Comparison of ENCODE assay signal across 23 cellular contexts in the genomic region with DNA sequence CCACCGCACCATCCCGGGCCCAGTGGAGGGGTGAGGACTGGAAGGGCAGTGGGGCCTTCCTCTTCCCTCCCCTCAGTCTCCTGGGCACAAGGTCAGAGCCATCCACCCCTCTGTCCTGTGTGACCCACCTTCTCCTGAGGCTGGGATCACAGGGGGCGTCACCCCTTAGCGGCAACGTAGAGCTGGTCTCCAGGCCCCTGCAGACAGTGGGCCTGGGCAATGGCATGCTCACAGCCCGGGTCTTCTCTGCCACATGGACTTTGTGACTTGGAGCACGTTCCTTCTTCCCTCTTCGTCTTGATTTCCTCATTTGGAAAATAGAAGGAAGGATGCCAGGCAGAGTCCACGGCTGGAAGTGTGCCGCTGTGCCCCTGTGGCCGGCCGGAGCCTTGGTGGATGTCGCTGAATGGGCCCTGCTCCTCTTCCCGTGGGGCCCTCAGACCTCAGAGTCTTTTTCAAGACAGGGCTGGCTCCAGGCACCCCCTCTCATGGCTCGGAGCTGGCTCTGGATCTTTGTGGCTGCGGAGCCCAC. TPM values are rescaled to one million over a fixed set of nuclear protein-coding genes. Genes with fewer than 3 reads are reported as not detected.
DNase-seq lines count a peak whose midpoint lies in the region; ATAC-seq, FAIRE-seq and TF ChIP-seq lines count a peak whose summit lies in the region.
"Had no signal": no experiment of that assay in that cellular context is flagged by ENCODE, and none has a peak within 500 bp of the region (broad histone marks: within the 10 kb centered on the region; RNA-seq: fewer than 3 reads in every experiment).

No MANE protein-coding gene starts in this region.

- H3K79me2 ChIP-seq in HepG2 (ENCODE audit: insufficient read depth, low read length) (peaks cover 99% of the 10 kb centered on the region), parathyroid adenoma (peaks cover 90% of the 10 kb centered on the region)

- no peaks in the 10 kb centered on the region for H3K9me3 ChIP-seq in heart left ventricle
- no peaks in the 10 kb centered on the region for H3K9me3 ChIP-seq in HepG2 (ENCODE audit: low read length)
- H3K9me3 ChIP-seq in parathyroid adenoma (ENCODE audit: control insufficient read depth, low read length), result no peaks in the 10 kb centered on the region
- H3K9me3 ChIP-seq in stomach, result no peaks in the 10 kb centered on the region

- H3K36me3 ChIP-seq in heart left ventricle, result no peaks in the 10 kb centered on the region
- H3K36me3 ChIP-seq in HepG2 (replicated peaks in 1 of 2; ENCODE audit: control insufficient read depth in 1 of 2, insufficient read depth in 2 of 2, low read length in 2 of 2), result peaks cover 4 to 7% of the 10 kb centered on the region in 2 experiments; a peak in 2 of 5 replicates
- no peaks in the 10 kb centered on the region for H3K36me3 ChIP-seq in parathyroid adenoma (ENCODE audit: control insufficient read depth, insufficient read depth, low read length)
- H3K36me3 ChIP-seq in stomach, result no peaks in the 10 kb centered on the region

- no peaks in the 10 kb centered on the region for H3K9me3 Mint-ChIP-seq in activated CD8-positive, alpha-beta memory T cell treated with anti-CD3 and anti-CD28 coated beads, Interleukin-2, amount 10 ng/mL, durations not matched to agents 7 days and 5 days (ENCODE audit: low read depth)
- H3K9me3 Mint-ChIP-seq: activated naive CD8-positive, alpha-beta T cell treated with anti-CD3 and anti-CD28 coated beads, Interleukin-2, amount 50 U/mL, for 24 hours; CD8-positive, alpha-beta T cell; stimulated activated naive CD8-positive, alpha-beta T cell treated with anti-CD3 and anti-CD28 coated beads, Interleukin-15, amount 100 ng/mL, for 72 hours had no signal

- H4K20me1 ChIP-seq in HepG2 (ENCODE audit: insufficient read depth, low read length), result peaks cover 95% of the 10 kb centered on the region

- H3K4me3 ChIP-seq in heart left ventricle, result no peak overlapping the region
- H3K4me3 ChIP-seq in HepG2 (replicated peaks in 1 of 3; ENCODE audit: insufficient read depth in 1 of 3, low read depth in 2 of 3, low read length in 3 of 3), result no peak overlapping the region; a peak in 1 of 6 replicates
- H3K4me3 ChIP-seq in parathyroid adenoma (ENCODE audit: low read depth, low read length), result peak overlapping the region; percentile 6
- peak overlapping the region in 1 of 4 donors; percentile 0 for H3K4me3 ChIP-seq in stomach
- H3K4me3 ChIP-seq: dorsolateral prefrontal cortex, lung had no signal

- H3K36me3 Mint-ChIP-seq in activated CD8-positive, alpha-beta memory T cell treated with anti-CD3 and anti-CD28 coated beads, Interleukin-2, amount 10 ng/mL, durations not matched to agents 7 days and 5 days, result no peaks in the 10 kb centered on the region
- H3K36me3 Mint-ChIP-seq: CD8-positive, alpha-beta T cell had no signal

- H3K27me3 ChIP-seq in heart left ventricle (no peaks in the 10 kb centered on the region), HepG2 (ENCODE audit: control insufficient read depth in 1 of 2, insufficient read depth in 2 of 2, low read length in 2 of 2) (no peaks in the 10 kb centered on the region), parathyroid adenoma (ENCODE audit: control insufficient read depth, insufficient read depth, low read length) (no peaks in the 10 kb centered on the region), stomach (no peaks in the 10 kb centered on the region)
- H3K27me3 ChIP-seq: dorsolateral prefrontal cortex had no signal

- H3K27ac ChIP-seq in heart left ventricle (peak overlapping the region in 11 of 12 donors; percentile 31 to 89 (median 64)), HepG2 (ENCODE audit: extremely low read length, insufficient read depth, low read length) (peak overlapping the region; percentile 65), parathyroid adenoma (no peak overlapping the region), stomach (no peak overlapping the region)
- H3K27ac ChIP-seq: 22Rv1 had no signal

- TF ChIP-seq EP300 in HepG2 (IDR thresholded peaks at IDR 0.05; ENCODE audit: low read depth in 2 of 2, low read length in 2 of 2) (no peak), HepG2 (CRISPR knock-in tag; IDR thresholded peaks at IDR 0.05; ENCODE audit: borderline replicate concordance) (no peak), stomach (IDR thresholded peaks at IDR 0.05) (no peak)

- TF ChIP-seq POLR2A in heart left ventricle (IDR thresholded peaks at IDR 0.05), result no peak
- no peak for TF ChIP-seq POLR2A in HepG2 (IDR thresholded peaks at IDR 0.05; ENCODE audit: insufficient read depth in 1 of 2, low read depth in 2 of 2, low read length in 2 of 2)
- no peak for TF ChIP-seq POLR2A in stomach (IDR thresholded peaks at IDR 0.05)

- no peak overlapping the region for H2AFZ ChIP-seq in HepG2 (ENCODE audit: low read length)
- H2AFZ ChIP-seq in parathyroid adenoma, result no peak overlapping the region

- intact Hi-C loops in heart left ventricle (cut with DNase I), result loop anchor here in 2 of 10 donors (10.0 kb wide), 2 partner anchors 49 to 79 kb away; no protein-coding TSS in a partner anchor
- intact Hi-C loops in left cardiac atrium (cut with DNase I), result loop anchor here in 1 of 2 donors (10.0 kb wide), 1 partner anchor 69 kb away; no protein-coding TSS in a partner anchor
- intact Hi-C loops in HepG2 (cut with micrococcal nuclease; ENCODE audit: unreplicated experiment), result no loop called here
- intact Hi-C loops in stomach (cut with DNase I; ENCODE audit: low total_unique reads), result loop anchor here (10.0 kb wide), 2 partner anchors 99 to 161 kb away; no protein-coding TSS in a partner anchor

- POLR2A ChIA-PET in HepG2 (lab: Yijun Ruan, JAX), result interaction anchor here (1.0 to 1.4 kb wide), 2 partner anchors 16 to 28 kb away, joined by 4 read pairs; no protein-coding TSS in a partner anchor

- no peak overlapping the region for H3K27ac Mint-ChIP-seq in activated CD8-positive, alpha-beta memory T cell treated with anti-CD3 and anti-CD28 coated beads, Interleukin-2, amount 10 ng/mL, durations not matched to agents 7 days and 5 days
- H3K27ac Mint-ChIP-seq: activated CD4-positive, alpha-beta T cell treated with anti-CD3 and anti-CD28 coated beads for 36 hours; activated naive CD8-positive, alpha-beta T cell treated with anti-CD3 and anti-CD28 coated beads, Interleukin-2, amount 50 U/mL, for 24 hours; CD8-positive, alpha-beta T cell had no signal

- in situ Hi-C loops in HepG2 (cut with HindIII; ENCODE audit: extremely low pct_ligation_motif_present, low pct_unique_long_range_greater_than_20kb), result loop anchor here (10.0 kb wide), 1 partner anchor 271 kb away; the partner anchor contains the start of gene BRD3

- no peak overlapping the region for H3K4me3 Mint-ChIP-seq in activated CD8-positive, alpha-beta memory T cell treated with anti-CD3 and anti-CD28 coated beads, Interleukin-2, amount 10 ng/mL, durations not matched to agents 7 days and 5 days
- H3K4me3 Mint-ChIP-seq: activated CD4-positive, alpha-beta T cell treated with anti-CD3 and anti-CD28 coated beads for 36 hours; activated naive CD8-positive, alpha-beta T cell treated with anti-CD3 and anti-CD28 coated beads, Interleukin-2, amount 50 U/mL, for 24 hours; CD8-positive, alpha-beta T cell; stimulated activated naive CD8-positive, alpha-beta T cell treated with anti-CD3 and anti-CD28 coated beads, Interleukin-15, amount 100 ng/mL, for 72 hours had no signal

- FAIRE-seq in HepG2 (lab: Jason Lieb, UNC) (no peak), frontal cortex (lab: Jason Lieb, UNC) (no peak)
- FAIRE-seq: islet of Langerhans had no signal

- H3K27me3 Mint-ChIP-seq in activated CD8-positive, alpha-beta memory T cell treated with anti-CD3 and anti-CD28 coated beads, Interleukin-2, amount 10 ng/mL, durations not matched to agents 7 days and 5 days, result no peaks in the 10 kb centered on the region
- H3K27me3 Mint-ChIP-seq: activated CD4-positive, alpha-beta T cell treated with anti-CD3 and anti-CD28 coated beads for 36 hours; activated naive CD8-positive, alpha-beta T cell treated with anti-CD3 and anti-CD28 coated beads, Interleukin-2, amount 50 U/mL, for 24 hours; stimulated activated naive CD8-positive, alpha-beta T cell treated with anti-CD3 and anti-CD28 coated beads, Interleukin-15, amount 100 ng/mL, for 72 hours had no signal

- H3K9ac ChIP-seq in HepG2 (ENCODE audit: insufficient read depth, low read depth, low read length) (peak overlapping the region; percentile 5; the same call in 1 of the 2 replicates), parathyroid adenoma (no peak overlapping the region)

- no peaks in the 10 kb centered on the region for H3K4me1 Mint-ChIP-seq in activated CD8-positive, alpha-beta memory T cell treated with anti-CD3 and anti-CD28 coated beads, Interleukin-2, amount 10 ng/mL, durations not matched to agents 7 days and 5 days
- H3K4me1 Mint-ChIP-seq: activated CD4-positive, alpha-beta T cell treated with anti-CD3 and anti-CD28 coated beads for 36 hours; activated naive CD8-positive, alpha-beta T cell treated with anti-CD3 and anti-CD28 coated beads, Interleukin-2, amount 50 U/mL, for 24 hours; stimulated activated naive CD8-positive, alpha-beta T cell treated with anti-CD3 and anti-CD28 coated beads, Interleukin-15, amount 100 ng/mL, for 72 hours had no signal

- TF ChIP-seq CTCF in heart left ventricle (IDR thresholded peaks at IDR 0.05) (no peak), HepG2 (CRISPR knock-in tag; IDR thresholded peaks at IDR 0.05) (no peak), parathyroid adenoma (IDR thresholded peaks at IDR 0.05) (no peak), stomach (IDR thresholded peaks at IDR 0.05) (no peak)

- BruUV-seq in HepG2 (replicated peaks; lab: Mats Ljungman, UMichigan), result no TSS peak

- CTCF ChIA-PET in HepG2 (lab: Yijun Ruan, JAX; ENCODE audit: low intra/inter-chr PET ratio, low total read pairs), result no interaction called here
- CTCF ChIA-PET in activated CD8-positive, alpha-beta memory T cell treated with anti-CD3 and anti-CD28 coated beads, Interleukin-2, amount 10 ng/mL, durations not matched to agents 7 days and 5 days (lab: Charles Lee), result no interaction called here

- DNase-seq in heart left ventricle (no peak), left cardiac atrium (no peak), HepG2 (ENCODE audit: low spot score) (no peak), frontal cortex (ENCODE audit: low spot score in 2 of 2) (no peak), stomach (no peak), SKM-1 (lab: John Stamatoyannopoulos, UW; ENCODE audit: unreplicated experiment) (no peak)
- DNase-seq in activated CD8-positive, alpha-beta memory T cell treated with anti-CD3 and anti-CD28 coated beads, Interleukin-2, amount 10 ng/mL, durations not matched to agents 7 days and 5 days, result no peak
- DNase-seq: activated CD4-positive, alpha-beta T cell treated with anti-CD3 and anti-CD28 coated beads for 36 hours; activated CD8-positive, alpha-beta memory T cell treated with anti-CD3 and anti-CD28 coated beads for 24 hours; activated gamma-delta T cell; activated naive CD8-positive, alpha-beta T cell treated with anti-CD3 and anti-CD28 coated beads, Interleukin-2, amount 50 U/mL, for 24 hours; activated T-cell treated with anti-CD3 and anti-CD28 coated beads, Interleukin-2, amount 50 U/mL, for 1 hour; CD8-positive, alpha-beta T cell; dorsolateral prefrontal cortex; IMR-90; NCI-H1694; stimulated activated naive CD8-positive, alpha-beta T cell treated with anti-CD3 and anti-CD28 coated beads, Interleukin-15, amount 100 ng/mL, for 72 hours; T-helper 2 cell had no signal

- ATAC-seq in heart left ventricle (no peak), left cardiac atrium (no peak), HepG2 (no peak)
- no peak for ATAC-seq in activated CD8-positive, alpha-beta memory T cell treated with anti-CD3 and anti-CD28 coated beads, Interleukin-2, amount 10 ng/mL, durations not matched to agents 7 days and 5 days
- ATAC-seq: activated CD4-positive, alpha-beta T cell treated with anti-CD3 and anti-CD28 coated beads for 36 hours; activated naive CD8-positive, alpha-beta T cell treated with anti-CD3 and anti-CD28 coated beads, Interleukin-2, amount 50 U/mL, for 24 hours; CD8-positive, alpha-beta T cell; SK-N-SH treated with all-trans-retinoic acid at 6 μM for 48 hours; stimulated activated naive CD8-positive, alpha-beta T cell treated with anti-CD3 and anti-CD28 coated beads, Interleukin-15, amount 100 ng/mL, for 72 hours had no signal

- H3K4me2 ChIP-seq in HepG2 (ENCODE audit: low read depth, low read length) (peak overlapping the region; percentile 48; the same call in 1 of the 2 replicates), parathyroid adenoma (ENCODE audit: low read length) (peak overlapping the region; percentile 62)

- TF ChIP-seq RAD21 in HepG2 (CRISPR knock-in tag; IDR thresholded peaks at IDR 0.05), result no peak

- H3K4me1 ChIP-seq in heart left ventricle (peaks cover 54 to 100% (median 98%) of the 10 kb centered on the region in 12 donors), HepG2 (ENCODE audit: insufficient read depth, low read length) (peaks cover 88% of the 10 kb centered on the region), parathyroid adenoma (peaks cover 36% of the 10 kb centered on the region), stomach (peaks cover 92 to 100% (median 99%) of the 10 kb centered on the region in 4 donors)

- 47 to 58% (median 53%) methylated on average over 15 to 16 of the region's 16 CpGs for WGBS in heart left ventricle, 4 donors
- 62% methylated on average over 6 of the region's 16 CpGs for WGBS in HepG2 (ENCODE audit: low lambda C conversion rate)
- 48 to 57% (median 56%) methylated on average over 13 to 16 of the region's 16 CpGs for WGBS in stomach, 5 donors

RNA-seq across cellular contexts. Expression of gene RXRA, which starts 10.0 kb away (rescaled TPM):
- total RNA-seq in heart left ventricle (10 to 100 TPM; 45.5 to 87.9 (median 52.9) TPM), left cardiac atrium (10 to 100 TPM; 41.6 to 67.7 TPM), HepG2 (2016; rRNA removed; fragmentation: Illumina TruSeq; extraction: Trizol) (19.2 and 29.2 TPM in 2 replicates), frontal cortex (3.7 TPM), stomach (10 to 100 TPM; 14.0 to 68.4 (median 35.9) TPM)
- polyA plus RNA-seq in heart left ventricle (10 to 100 TPM; 54.9 to 55.8 TPM), HepG2 (2011; rRNA removed) (18.9 and 23.8 TPM in 2 replicates), stomach (10 to 100 TPM; 17.4 to 34.1 (median 24.4) TPM)
- 24.1 and 24.5 TPM in 2 replicates for total RNA-seq in HepG2 (2016; cell fraction: cytosol; rRNA removed; fragmentation: Illumina TruSeq; extraction: Trizol; ENCODE audit: low read depth)
- total RNA-seq in HepG2 (2016; cell fraction: insoluble cytoplasmic fraction; rRNA removed; fragmentation: Illumina TruSeq; extraction: Trizol), result 16.2 and 29.2 TPM in 2 replicates
- total RNA-seq in HepG2 (2016; cell fraction: membrane; rRNA removed; fragmentation: Illumina TruSeq; extraction: Trizol), result 50.6 and 51.0 TPM in 2 replicates
- 14.5 and 14.9 TPM in 2 replicates for total RNA-seq in HepG2 (2016; cell fraction: nucleus; rRNA removed; fragmentation: Illumina TruSeq; extraction: Trizol)
- 20.3 and 28.6 TPM in 2 replicates for polyA plus RNA-seq in HepG2 (2011; cell fraction: cytosol; rRNA removed)
- polyA plus RNA-seq in HepG2 (2011; cell fraction: nucleus; rRNA removed), result 25.5 and 28.6 TPM in 2 replicates
- polyA plus RNA-seq in HepG2 (2012), result 42.6 and 48.4 TPM in 2 replicates
- 68.3 and 74.3 TPM in 2 replicates for polyA plus RNA-seq in HepG2 (2016; cell fraction: cytosol; fragmentation: Illumina TruSeq; extraction: Trizol; ENCODE audit: low read depth)
- polyA plus RNA-seq in HepG2 (2016; cell fraction: insoluble cytoplasmic fraction; fragmentation: Illumina TruSeq; extraction: Trizol; ENCODE audit: low read depth), result 28.2 and 39.1 TPM in 2 replicates
- 81.0 and 95.6 TPM in 2 replicates for polyA plus RNA-seq in HepG2 (2016; cell fraction: membrane; fragmentation: Illumina TruSeq; extraction: Trizol; ENCODE audit: low read depth)
- polyA plus RNA-seq in HepG2 (2016; cell fraction: nucleus; fragmentation: Illumina TruSeq; extraction: Trizol; ENCODE audit: insufficient read depth, low read depth), result 27.8 and 30.7 TPM in 2 replicates
- polyA minus RNA-seq in HepG2 (2011; rRNA and poly(A)+ RNA removed; ENCODE audit: low replicate concordance), result 26.4 and 69.1 TPM in 2 replicates
- 27.2 and 30.5 TPM in 2 replicates for polyA minus RNA-seq in HepG2 (2011; cell fraction: cytosol; rRNA and poly(A)+ RNA removed)
- 13.6 and 15.8 TPM in 2 replicates for polyA minus RNA-seq in HepG2 (2011; cell fraction: nucleus; rRNA and poly(A)+ RNA removed)
- 1 to 10 TPM in 1 of 2 experiments, under 1 TPM in 1; 0.91 to 1.5 TPM for total RNA-seq in activated CD8-positive, alpha-beta memory T cell treated with anti-CD3 and anti-CD28 coated beads, Interleukin-2, amount 10 ng/mL, durations not matched to agents 7 days and 5 days

Comparison
In these comparisons a context has a peak if more than half of its experiments do, and no peak if none do; other contexts are left out.
1. H3K27ac ChIP-seq: peak in heart left ventricle (11 of 12) and HepG2 (single experiment); none in parathyroid adenoma (single experiment) and stomach (0 of 5).